18 cellular contexts compared by ENCODE assay signal in the genomic region with DNA sequence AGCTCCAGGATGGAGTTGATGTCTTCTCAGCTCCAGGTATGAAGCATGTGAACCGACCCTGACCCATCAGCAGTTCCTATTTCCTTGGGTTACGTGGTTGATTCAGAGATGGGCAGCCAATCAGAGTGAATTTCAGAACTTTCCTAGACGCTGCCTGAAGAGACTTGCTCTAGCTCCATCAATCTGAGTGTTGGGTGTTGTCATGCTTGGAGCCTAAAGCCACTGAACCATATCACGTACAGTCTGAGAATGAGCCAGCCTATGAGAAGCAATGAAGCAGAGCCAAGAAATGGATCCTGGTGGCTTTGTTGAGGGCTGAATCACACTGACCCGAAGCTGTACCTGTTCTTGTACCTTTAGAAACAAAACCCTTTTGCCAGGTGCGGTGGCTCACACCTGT. TPM values are rescaled to one million over a fixed set of nuclear protein-coding genes. Genes with fewer than 3 reads are reported as not detected.
DNase-seq lines count a peak whose midpoint lies in the region; ATAC-seq, FAIRE-seq and TF ChIP-seq lines count a peak whose summit lies in the region.
"Had no signal": no experiment of that assay in that cellular context is flagged by ENCODE, and none has a peak within 500 bp of the region (broad histone marks: within the 10 kb centered on the region; RNA-seq: fewer than 3 reads in every experiment).

No MANE protein-coding gene starts in this region.

- peak overlapping the region; percentile 72 for H3K27ac ChIP-seq in ACC112 (ENCODE audit: low read depth, low read length)
- H3K27ac ChIP-seq: 22Rv1, BLaER1, KMS-11 had no signal

- FAIRE-seq in RCC 7860 (lab: Jason Lieb, UNC): peak; percentile 79
- no peak for FAIRE-seq in D721Med (lab: Jason Lieb, UNC)
- FAIRE-seq: A549, G401.6, GM12891 had no signal

- DNase-seq in RCC 7860 (ENCODE audit: low spot score) (peak; percentile 66), renal cortical epithelial cell (ENCODE audit: low read depth) (peak; percentile 61), D721Med (ENCODE audit: insufficient read length, low spot score) (no peak)
- DNase-seq: CD4-positive, alpha-beta memory T cell; GOT3; H7; HFFc6 had no signal

- ATAC-seq in esophagus mucosa (peak; percentile 92), HG03342 (IDR thresholded peaks at IDR 0.05; ENCODE audit: unreplicated experiment) (no peak), GM18907 (IDR thresholded peaks at IDR 0.05; ENCODE audit: unreplicated experiment) (no peak)
- ATAC-seq: HCT116 had no signal

- peaks cover 9% of the 10 kb centered on the region; the same call in 1 of the 2 replicates for H3K36me3 ChIP-seq in ACC112 (ENCODE audit: insufficient read depth, low read length)
- H3K36me3 ChIP-seq: BLaER1 had no signal

- no peaks in the 10 kb centered on the region for H3K27me3 ChIP-seq in ACC112 (ENCODE audit: insufficient read depth, low read length)
- H3K27me3 ChIP-seq: BLaER1 had no signal

- H3K79me2 ChIP-seq in ACC112 (ENCODE audit: control insufficient read depth, insufficient read depth, low read length, unreplicated experiment): no peaks in the 10 kb centered on the region

- H3K4me3 ChIP-seq in ACC112 (ENCODE audit: low read depth, low read length): no peak overlapping the region
- H3K4me3 ChIP-seq: A549, BLaER1 had no signal

- peaks cover 59% of the 10 kb centered on the region for H3K4me1 ChIP-seq in ACC112 (ENCODE audit: control insufficient read depth, insufficient read depth, low read length, unreplicated experiment)

- H2AFZ ChIP-seq in ACC112 (ENCODE audit: low read length, unreplicated experiment): no peak overlapping the region

- TF ChIP-seq CTCF in D721Med (IDR thresholded peaks at IDR 0.05; ENCODE audit: insufficient read depth, missing control alignments): no peak

RNA-seq across cellular contexts. Expression of a gene that starts 19.6 kb away (rescaled TPM):
- total RNA-seq in esophagus mucosa (20.1 TPM), renal cortical epithelial cell (16.8 and 31.5 TPM in 2 replicates)
